ENCODE assay signal across 8 cellular contexts in the genomic region with DNA sequence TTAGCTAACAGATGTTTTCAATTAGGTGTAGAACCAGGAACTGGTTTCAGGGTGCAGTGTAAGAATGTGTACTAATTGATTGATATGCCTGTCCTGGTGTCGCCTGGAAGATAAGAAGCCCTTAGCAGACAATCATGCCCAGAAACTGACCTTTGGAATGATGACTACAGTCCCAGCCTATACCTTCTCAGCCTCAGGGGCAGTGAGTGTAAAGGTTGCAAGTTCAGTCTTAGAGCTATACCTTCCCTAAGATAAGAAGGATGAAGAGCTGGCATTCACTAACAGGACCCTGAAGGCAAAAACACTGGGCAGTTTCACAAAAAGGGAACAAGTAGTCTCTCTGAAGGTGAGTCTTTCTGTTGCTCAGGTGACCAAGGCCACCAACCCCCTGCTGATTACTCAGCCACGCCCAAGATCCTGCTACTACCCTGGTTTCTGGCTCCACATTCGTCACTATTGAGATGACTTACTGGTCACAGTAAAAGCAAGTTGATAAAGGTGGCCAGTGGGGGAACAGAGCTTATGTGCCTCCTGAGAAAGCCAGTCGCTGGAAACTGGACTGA.
DNase-seq lines count a peak whose midpoint lies in the region; ATAC-seq, FAIRE-seq and TF ChIP-seq lines count a peak whose summit lies in the region.

No MANE protein-coding gene starts in this region.

- ATAC-seq in K562, result peak; percentile 73

- FAIRE-seq in K562 (lab: Jason Lieb, UNC), result peak; percentile 69

- no peak for TF ChIP-seq RAD21 in K562 (CRISPR knock-in tag; conservative IDR thresholded peaks at IDR 0.05 in 1 of 2, IDR thresholded peaks at IDR 0.05 in 1 of 2)
- TF ChIP-seq RAD21 in liver (IDR thresholded peaks at IDR 0.05), result no peak

- peaks cover 3% of the 10 kb centered on the region; the same call in 1 of the 3 replicates for H3K79me2 ChIP-seq in K562 (ENCODE audit: control insufficient read depth, insufficient read depth, low read length)

- peak overlapping the region; percentile 60 for H3K4me2 ChIP-seq in K562 (ENCODE audit: insufficient read depth, low read length)

- H4K20me1 ChIP-seq in K562 (replicated peaks; ENCODE audit: control insufficient read depth, insufficient read depth, low read length), result no peaks in the 10 kb centered on the region

- no peak for TF ChIP-seq EP300 in K562 (IDR thresholded peaks at IDR 0.05; ENCODE audit: low read length)
- TF ChIP-seq EP300 in tibial nerve (IDR thresholded peaks at IDR 0.05), result no peak

- TF ChIP-seq CTCF in K562 (IDR thresholded peaks at IDR 0.05 in 2 of 3, conservative IDR thresholded peaks at IDR 0.05 in 1 of 3; ENCODE audit: insufficient read depth in 2 of 3, low read depth in 1 of 3, low read length in 3 of 3), result no peak
- TF ChIP-seq CTCF in liver (IDR thresholded peaks at IDR 0.05; ENCODE audit: low read depth, low read length, missing input control), result no peak
- TF ChIP-seq CTCF in tibial nerve (IDR thresholded peaks at IDR 0.05), result no peak

- H3K36me3 ChIP-seq in K562 (ENCODE audit: control insufficient read depth, insufficient read depth, low read length), result no peaks in the 10 kb centered on the region
- H3K36me3 ChIP-seq in liver (ENCODE audit: control insufficient read depth in 4 of 4, insufficient read depth in 3 of 4, low read depth in 1 of 4, low read length in 3 of 4), result no peaks in the 10 kb centered on the region
- no peaks in the 10 kb centered on the region for H3K36me3 ChIP-seq in tibial nerve

- H3K4me1 ChIP-seq in K562 (replicated peaks in 1 of 2; ENCODE audit: control insufficient read depth in 2 of 2, insufficient read depth in 2 of 2, low read length in 2 of 2) (peaks cover 2 to 78% of the 10 kb centered on the region in 2 experiments; a peak in 4 of 5 replicates), liver (ENCODE audit: control insufficient read depth in 4 of 4, insufficient read depth in 4 of 4, low read length in 3 of 4) (peaks cover 12 to 57% (median 49%) of the 10 kb centered on the region in 4 donors), tibial nerve (peaks cover 4 to 83% (median 32%) of the 10 kb centered on the region in 4 donors)

- H3K27ac ChIP-seq in K562 (ENCODE audit: extremely low read depth, low read depth, low read length) (peak overlapping the region; percentile 65; the same call in 2 of the 3 replicates), liver (ENCODE audit: low read depth in 1 of 2, low read length in 2 of 2) (peak overlapping the region; percentile 70 to 91), tibial nerve (peak overlapping the region in 3 of 4 donors; percentile 76 to 89 (median 82))

- H2AFZ ChIP-seq in K562 (ENCODE audit: low read depth, low read length), result peak overlapping the region; percentile 80; the same call in 1 of the 2 replicates

- WGBS in K562 (ENCODE audit: insufficient coverage, low coverage, missing lambda C conversion rate), result 0% methylated on average over 4 of the region's 4 CpGs
- 63% methylated on average over 4 of the region's 4 CpGs for WGBS in liver
- 55 to 69% methylated on average over 4 of the region's 4 CpGs for WGBS in tibial nerve, 2 donors

- H3K9ac ChIP-seq in K562 (ENCODE audit: insufficient read depth in 1 of 2, low read depth in 2 of 2, low read length in 2 of 2), result peak overlapping the region; percentile 14 to 61; a peak in 1 of 4 replicates
- no peak overlapping the region for H3K9ac ChIP-seq in liver (ENCODE audit: low read depth in 1 of 2, low read length in 2 of 2)

- H3K27me3 ChIP-seq in K562 (ENCODE audit: control insufficient read depth in 2 of 2, insufficient read depth in 2 of 2, low read length in 2 of 2) (no peaks in the 10 kb centered on the region), liver (ENCODE audit: control insufficient read depth in 4 of 4, insufficient read depth in 4 of 4, low read length in 3 of 4) (no peaks in the 10 kb centered on the region), tibial nerve (no peaks in the 10 kb centered on the region)

- in situ Hi-C loops in K562 (cut with MboI), result no loop called here

- H3K4me3 ChIP-seq in K562, result peak overlapping the region; percentile 25; the same call in 1 of the 2 replicates
- no peak overlapping the region for H3K4me3 ChIP-seq in liver (ENCODE audit: low read depth in 1 of 3, low read length in 3 of 3)
- H3K4me3 ChIP-seq in tibial nerve, result no peak overlapping the region

- DNase-seq in NCI-H510A treated with DMSO at 0.1 percent for 48 hours (lab: John Stamatoyannopoulos, UW) (peak; percentile 12), NCI-H510A (lab: John Stamatoyannopoulos, UW) (no peak), K562 (ENCODE audit: extremely low read depth in 1 of 4, low spot score in 3 of 4) (peak; percentile 41 to 68 (median 52)), tibial nerve (ENCODE audit: low spot score in 2 of 2) (no peak), AG08395 (ENCODE audit: low spot score) (no peak)
- no peak for DNase-seq in stimulated activated CD4-positive, alpha-beta T cell treated with anti-CD3 and anti-CD28 coated beads, Interleukin-2, amount 100 ng/mL, for 48 hours
- DNase-seq in activated CD4-positive, CD25-positive, alpha-beta regulatory T cell (lab: John Stamatoyannopoulos, UW), result no peak

- TF ChIP-seq POLR2A in K562 (conservative IDR thresholded peaks at IDR 0.05), result no peak
- no peak for TF ChIP-seq POLR2A in tibial nerve (IDR thresholded peaks at IDR 0.05)

- POLR2A ChIA-PET in K562 (lab: Yijun Ruan, JAX), result no interaction called here

- no peaks in the 10 kb centered on the region for H3K9me1 ChIP-seq in K562 (ENCODE audit: control insufficient read depth, insufficient read depth, low read length)

- no TSS peak for BruUV-seq in K562 (replicated peaks; lab: Mats Ljungman, UMichigan)

- CTCF ChIA-PET in K562 (lab: Yijun Ruan, JAX; ENCODE audit: low intra/inter-chr PET ratio), result no interaction called here

- no peaks in the 10 kb centered on the region for H3K9me3 ChIP-seq in K562 (replicated peaks; ENCODE audit: control insufficient read depth, insufficient read depth, low read depth, low read length)
- no peaks in the 10 kb centered on the region for H3K9me3 ChIP-seq in liver (ENCODE audit: control insufficient read depth in 4 of 4, low read length in 3 of 4)
- H3K9me3 ChIP-seq in tibial nerve, result no peaks in the 10 kb centered on the region

- intact Hi-C loops in K562 (cut with micrococcal nuclease), result loop anchor here (10.0 kb wide), 1 partner anchor 393 kb away; no protein-coding TSS in a partner anchor

TF ChIP-seq in K562, 482 proteins besides CTCF, POLR2A, EP300 and RAD21 (continues in another document):
- no peak for TF ChIP-seq YBX1 (IDR thresholded peaks at IDR 0.05)
- TF ChIP-seq JUND (IDR thresholded peaks at IDR 0.05; ENCODE audit: borderline replicate concordance, low read depth, low read length), result 0 out of 2 replicates have a peak, but pooled peaks have one; percentile 6
- no peak for TF ChIP-seq JUND (tag; IDR thresholded peaks at IDR 0.05; ENCODE audit: borderline replicate concordance, low read depth, low read length)
- TF ChIP-seq C11orf30 (IDR thresholded peaks at IDR 0.05; ENCODE audit: low read depth), result no peak
- no peak for TF ChIP-seq ZNF699 (CRISPR knock-in tag; IDR thresholded peaks at IDR 0.05; ENCODE audit: insufficient replicate concordance)
- no peak for TF ChIP-seq TRIM24 (IDR thresholded peaks at IDR 0.05)
- no peak for TF ChIP-seq NCOA1 (IDR thresholded peaks at IDR 0.05; ENCODE audit: low read depth)
- TF ChIP-seq ETV1 (tag; conservative IDR thresholded peaks at IDR 0.05; ENCODE audit: low read depth), result no peak
- TF ChIP-seq SMARCA4 (IDR thresholded peaks at IDR 0.05), result no peak

TF ChIP-seq in liver, 16 proteins besides CTCF, POLR2A, EP300 and RAD21:
- peak; percentile 41 to 51 for TF ChIP-seq HNF4A (conservative IDR thresholded peaks at IDR 0.05)
- TF ChIP-seq, protein P1, sequence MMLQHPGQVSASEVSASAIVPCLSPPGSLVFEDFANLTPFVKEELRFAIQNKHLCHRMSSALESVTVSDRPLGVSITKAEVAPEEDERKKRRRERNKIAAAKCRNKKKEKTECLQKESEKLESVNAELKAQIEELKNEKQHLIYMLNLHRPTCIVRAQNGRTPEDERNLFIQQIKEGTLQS (IDR thresholded peaks at IDR 0.05), result no peak

Comparison
In these comparisons a context has a peak if more than half of its experiments do, and no peak if none do; other contexts are left out.
1. DNase-seq: peak in NCI-H510A treated with DMSO at 0.1 percent for 48 hours (single experiment) and K562 (4 of 4); none in NCI-H510A (single experiment), tibial nerve (0 of 2), stimulated activated CD4-positive, alpha-beta T cell treated with anti-CD3 and anti-CD28 coated beads, Interleukin-2, amount 100 ng/mL, for 48 hours (0 of 2), activated CD4-positive, CD25-positive, alpha-beta regulatory T cell (0 of 4) and AG08395 (single experiment).
2. H3K9ac ChIP-seq: peak in K562 (2 of 2); none in liver (0 of 2).
3. Peak in every context shown above with its lines, with median percentiles within 50 percentile points of each other: H3K27ac ChIP-seq.